Comparison of ENCODE assay signal across 14 cellular contexts in the genomic region with DNA sequence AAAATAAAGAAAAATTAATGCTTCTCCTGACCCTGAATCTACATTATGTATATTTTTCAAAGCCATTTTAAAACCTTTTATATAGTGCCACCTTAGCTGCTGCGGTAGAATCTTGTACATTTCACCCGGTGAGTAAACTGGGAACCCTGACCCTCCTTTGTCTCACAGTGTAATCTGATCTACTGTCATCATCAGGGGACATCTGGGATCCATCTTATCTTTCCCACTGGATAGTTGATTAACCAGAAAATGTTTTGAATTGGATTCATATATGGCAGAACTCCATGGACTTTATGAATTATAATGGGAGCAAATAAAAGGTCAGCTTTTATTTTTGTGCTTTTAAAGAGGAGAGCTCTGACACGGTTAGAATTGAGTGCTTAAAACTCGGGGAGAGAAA.
DNase-seq lines count a peak whose midpoint lies in the region; ATAC-seq and TF ChIP-seq lines count a peak whose summit lies in the region.
"Had no signal": no experiment of that assay in that cellular context is flagged by ENCODE, and none has a peak within 500 bp of the region (broad histone marks: within the 10 kb centered on the region; RNA-seq: fewer than 3 reads in every experiment).

No MANE protein-coding gene starts in this region.

- H3K4me1 ChIP-seq in uterus = peaks cover 2 to 10% of the 10 kb centered on the region in 2 donors
- H3K4me1 ChIP-seq: parathyroid adenoma had no signal

- no peak overlapping the region for H3K4me3 ChIP-seq in choroid plexus epithelial cell (ENCODE audit: low read depth, low read length)
- H3K4me3 ChIP-seq in uterus = no peak overlapping the region

- ATAC-seq in HG03469 (IDR thresholded peaks at IDR 0.05; ENCODE audit: unreplicated experiment) (no peak), HG02840 (IDR thresholded peaks at IDR 0.05; ENCODE audit: low FRiP score, unreplicated experiment) (no peak)

- H3K27ac ChIP-seq in uterus = peak overlapping the region; percentile 22 to 46
- H3K27ac ChIP-seq: parathyroid adenoma, RWPE1 had no signal

- no peak for TF ChIP-seq CTCF in choroid plexus epithelial cell (conservative IDR thresholded peaks at IDR 0.05; ENCODE audit: low read depth, low read length)
- TF ChIP-seq CTCF in uterus (IDR thresholded peaks at IDR 0.05) = no peak

- H3K36me3 ChIP-seq in uterus = no peaks in the 10 kb centered on the region

- no peaks in the 10 kb centered on the region for H3K27me3 ChIP-seq in uterus

- no peaks in the 10 kb centered on the region for H3K9me3 ChIP-seq in uterus

- DNase-seq in NCI-H2081 (lab: John Stamatoyannopoulos, UW) (peak; percentile 11 to 50), NCI-H2081 treated with DMSO at 0.1 percent for 48 hours (lab: John Stamatoyannopoulos, UW) (no peak), NCI-H2227 treated with DMSO at 0.1 percent for 48 hours (lab: John Stamatoyannopoulos, UW) (peak; percentile 7), choroid plexus epithelial cell (ENCODE audit: low read depth) (peak; percentile 20), uterus (no peak), dedifferentiated amniotic fluid mesenchymal stem cell (ENCODE audit: extremely low spot score) (no peak)
- DNase-seq: aorta; CD4-positive, alpha-beta T cell; Kasumi-1; substantia nigra had no signal

- intact Hi-C loops in uterus (cut with DNase I; ENCODE audit: low total_unique reads) = no loop called here

- TF ChIP-seq POLR2A in uterus (IDR thresholded peaks at IDR 0.05) = no peak

Comparison
In these comparisons a context has a peak if more than half of its experiments do, and no peak if none do; other contexts are left out.
1. DNase-seq: peak in NCI-H2081 (2 of 2), NCI-H2227 treated with DMSO at 0.1 percent for 48 hours (single experiment) and choroid plexus epithelial cell (single experiment); none in NCI-H2081 treated with DMSO at 0.1 percent for 48 hours (single experiment), uterus (0 of 2) and dedifferentiated amniotic fluid mesenchymal stem cell (single experiment).